Comparison of ENCODE assay signal across 9 cellular contexts in the genomic region with DNA sequence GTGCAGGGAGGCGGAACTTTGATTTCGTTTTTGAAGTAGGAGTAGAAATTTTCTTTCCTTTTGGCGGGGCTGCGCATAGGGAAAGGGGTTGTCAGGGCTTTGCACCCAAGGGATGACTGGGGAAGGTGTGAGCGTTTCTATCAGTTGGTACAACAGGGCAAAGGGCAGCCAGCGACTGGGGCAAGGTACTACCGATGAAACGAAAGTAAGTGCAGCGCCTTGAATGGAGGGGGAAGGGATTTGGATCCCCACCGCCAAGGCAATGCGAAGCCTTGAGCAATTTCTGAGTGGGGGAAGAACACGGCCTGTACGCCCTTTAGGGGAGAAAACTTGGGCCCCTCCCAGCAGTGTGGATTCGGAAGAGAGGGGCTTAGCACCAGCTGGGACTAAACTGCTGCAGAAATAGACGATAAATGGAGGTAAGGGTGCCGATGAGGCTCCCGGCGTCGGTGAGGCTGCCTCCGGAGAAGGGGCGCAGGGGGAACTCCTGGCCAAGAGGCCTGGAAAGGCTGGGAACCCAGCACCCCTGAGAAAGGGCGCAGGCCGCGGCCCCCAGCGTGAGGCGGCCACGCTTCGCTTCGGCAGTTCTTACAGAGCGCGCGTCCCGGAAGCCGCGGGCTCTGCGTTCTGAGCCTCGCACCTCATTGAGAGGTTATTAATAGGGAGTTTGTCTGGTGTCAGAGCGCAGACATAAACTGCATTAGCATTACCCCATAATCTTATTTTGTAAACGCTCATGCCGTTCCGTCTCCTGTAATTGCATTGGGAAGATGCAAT. TPM values are rescaled to one million over a fixed set of nuclear protein-coding genes. Genes with fewer than 3 reads are reported as not detected.
DNase-seq lines count a peak whose midpoint lies in the region; ATAC-seq and TF ChIP-seq lines count a peak whose summit lies in the region.
"Had no signal": no experiment of that assay in that cellular context is flagged by ENCODE, and none has a peak within 500 bp of the region (broad histone marks: within the 10 kb centered on the region; RNA-seq: fewer than 3 reads in every experiment).

No MANE protein-coding gene starts in this region.

- H3K9me3 Mint-ChIP-seq in activated naive CD8-positive, alpha-beta T cell (ENCODE audit: low read depth): no peaks in the 10 kb centered on the region

- H3K4me3 Mint-ChIP-seq in activated naive CD8-positive, alpha-beta T cell: peak overlapping the region; percentile 94

- peak overlapping the region; percentile 91 for H3K27ac Mint-ChIP-seq in activated naive CD8-positive, alpha-beta T cell

- H3K27ac ChIP-seq in left lung (no peak overlapping the region), suprapubic skin (no peak overlapping the region)

- no peak for TF ChIP-seq EP300 in suprapubic skin (IDR thresholded peaks at IDR 0.05)

- no peak for TF ChIP-seq POLR2A in suprapubic skin (IDR thresholded peaks at IDR 0.05)

- peaks cover 7 to 19% of the 10 kb centered on the region in 2 donors for H3K4me1 ChIP-seq in left lung
- H3K4me1 ChIP-seq in suprapubic skin: peaks cover 32% of the 10 kb centered on the region

- intact Hi-C loops in left lung (cut with DNase I): no loop called here

- peak; percentile 16 for DNase-seq in ACHN
- DNase-seq in left lung: no peak
- DNase-seq in suprapubic skin (ENCODE audit: low spot score in 2 of 2): no peak
- no peak for DNase-seq in MV-4-11 (lab: John Stamatoyannopoulos, UW)
- no peak for DNase-seq in MG63

- H3K4me1 Mint-ChIP-seq in activated naive CD8-positive, alpha-beta T cell (ENCODE audit: low read depth): peaks cover 25% of the 10 kb centered on the region

- H3K27me3 Mint-ChIP-seq in activated naive CD8-positive, alpha-beta T cell: peaks cover 33% of the 10 kb centered on the region

- 10% methylated on average over 41 of the region's 41 CpGs for WGBS in suprapubic skin

- peak; percentile 52 for ATAC-seq in HG02885 (IDR thresholded peaks at IDR 0.05; ENCODE audit: poor library complexity, unreplicated experiment)
- peak; percentile 72 for ATAC-seq in left lung
- ATAC-seq in HG03457 (IDR thresholded peaks at IDR 0.05; ENCODE audit: unreplicated experiment): no peak

- H3K4me3 ChIP-seq in left lung: peak overlapping the region; percentile 27 to 41
- peak overlapping the region; percentile 56 for H3K4me3 ChIP-seq in suprapubic skin
- H3K4me3 ChIP-seq in MG63: no peak overlapping the region

- no peak for TF ChIP-seq CTCF in left lung (IDR thresholded peaks at IDR 0.05)
- no peak for TF ChIP-seq CTCF in suprapubic skin (IDR thresholded peaks at IDR 0.05)

- no peaks in the 10 kb centered on the region for H3K9me3 ChIP-seq in left lung
- no peaks in the 10 kb centered on the region for H3K9me3 ChIP-seq in suprapubic skin
- H3K9me3 ChIP-seq in MG63: no peaks in the 10 kb centered on the region

- H3K36me3 ChIP-seq in left lung (no peaks in the 10 kb centered on the region), suprapubic skin (no peaks in the 10 kb centered on the region), MG63 (no peaks in the 10 kb centered on the region)

- no peaks in the 10 kb centered on the region for H3K36me3 Mint-ChIP-seq in activated naive CD8-positive, alpha-beta T cell

- peaks cover 61 to 96% of the 10 kb centered on the region in 2 donors for H3K27me3 ChIP-seq in left lung
- peaks cover 75% of the 10 kb centered on the region for H3K27me3 ChIP-seq in suprapubic skin
- H3K27me3 ChIP-seq in MG63: peaks cover 7% of the 10 kb centered on the region; the same call in 1 of the 2 replicates

- in situ Hi-C loops in ACHN (cut with HindIII; ENCODE audit: low pct_ligation_motif_present, low pct_unique_long_range_greater_than_20kb, low sequenced_read_pairs): no loop called here

RNA-seq across cellular contexts. Expression of a gene that starts 10.0 kb away (rescaled TPM):
- total RNA-seq in left lung: not detected
- not detected for total RNA-seq in suprapubic skin
- not detected in 2 replicates for total RNA-seq in MG63 (2014; rRNA removed; shearing (Covaris generic); ENCODE audit: low replicate concordance)
- total RNA-seq: temporal lobe had no signal

RNA-seq across cellular contexts. Expression of a gene that starts 59.3 kb away (rescaled TPM):
- total RNA-seq in left lung (10 to 100 TPM in 1 of 2 donors, 1 to 10 TPM in 1; 7.1 to 12.0 TPM), suprapubic skin (1 to 10 TPM; 1.6 to 4.2 (median 2.5) TPM)
- total RNA-seq in MG63 (2014; rRNA removed; shearing (Covaris generic); ENCODE audit: low replicate concordance): 27.7 and 54.4 TPM in 2 replicates
